ENCODE assay signal across 2 cellular contexts in genomic region chr2:102179061-102179460, GRCh38.
TF ChIP-seq lines count a peak whose summit lies in the region.

No MANE protein-coding gene starts in this region.

TF ChIP-seq in HepG2, 621 proteins besides CTCF, POLR2A, EP300 and RAD21:
- peak; percentile 12 for TF ChIP-seq AGO2 (optimal IDR thresholded peaks at IDR 0.05; ENCODE audit: low read depth, low read length)
- peak; percentile 97 for TF ChIP-seq RBM22 (optimal IDR thresholded peaks at IDR 0.05; ENCODE audit: low read length)
- TF ChIP-seq ZNF138 (CRISPR knock-in tag; IDR thresholded peaks at IDR 0.05; ENCODE audit: low read depth), result no peak
- peak; percentile 21; the same call in 1 of the 2 replicates for TF ChIP-seq POLR2AphosphoS5 (IDR thresholded peaks at IDR 0.05; ENCODE audit: low read depth, low read length)
- TF ChIP-seq SKI (IDR thresholded peaks at IDR 0.05; ENCODE audit: partially characterized antibody), result no peak
- TF ChIP-seq SIX4 (CRISPR knock-in tag; IDR thresholded peaks at IDR 0.05), result no peak

TF ChIP-seq in GM12878, 131 proteins besides CTCF, POLR2A, EP300 and RAD21:
- TF ChIP-seq MEF2B (IDR thresholded peaks at IDR 0.05; ENCODE audit: partially characterized antibody, poor library complexity, severe bottlenecking) (no peak), NRF1 (conservative IDR thresholded peaks at IDR 0.05; ENCODE audit: low read depth, low read length) (no peak), BACH1 (IDR thresholded peaks at IDR 0.05; ENCODE audit: borderline replicate concordance) (no peak), IKZF1 (conservative IDR thresholded peaks at IDR 0.05) (no peak), PAX8 (IDR thresholded peaks at IDR 0.05) (no peak), CHD1 (IDR thresholded peaks at IDR 0.05; ENCODE audit: low read depth, low read length) (no peak), SREBF2 (IDR thresholded peaks at IDR 0.05; ENCODE audit: low read length) (no peak), ZBED1 (IDR thresholded peaks at IDR 0.05; ENCODE audit: borderline replicate concordance) (no peak), ZSCAN29 (IDR thresholded peaks at IDR 0.05) (no peak)
